ENCODE assay signal across 11 cellular contexts in the genomic region with DNA sequence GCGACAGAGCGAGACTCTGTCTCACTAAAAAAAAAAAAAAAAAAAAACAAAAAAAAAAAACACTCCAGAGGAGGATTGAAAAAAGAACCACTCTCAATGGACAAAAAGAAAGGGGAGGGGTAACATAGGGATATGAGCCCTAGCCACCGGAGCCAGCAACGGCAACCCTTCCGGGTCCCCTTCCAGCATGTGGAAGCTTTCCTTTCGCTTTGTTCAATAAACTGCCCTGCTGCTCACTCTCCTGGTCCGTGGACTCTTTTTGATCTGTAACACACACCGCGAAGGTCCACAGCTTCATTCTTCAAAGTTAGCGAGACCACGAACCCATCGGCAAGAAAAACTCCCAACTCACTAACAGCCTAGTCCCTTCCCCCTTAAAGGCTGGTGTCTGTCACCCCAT. TPM values are rescaled to one million over a fixed set of nuclear protein-coding genes. Genes with fewer than 3 reads are reported as not detected.
A peak's percentile ranks its signal among the peaks of the same experiment; 100 is the strongest.
DNase-seq lines count a peak whose midpoint lies in the region; ATAC-seq and TF ChIP-seq lines count a peak whose summit lies in the region.
"Had no signal": no experiment of that assay in that cellular context is flagged by ENCODE, and none has a peak within 500 bp of the region (broad histone marks: within the 10 kb centered on the region; RNA-seq: fewer than 3 reads in every experiment).

No MANE protein-coding gene starts in this region.

- H3K4me3 ChIP-seq in iPS-18a (ENCODE audit: low read length) = peak overlapping the region; percentile 94
- H3K4me3 ChIP-seq in suprapubic skin = no peak overlapping the region
- H3K4me3 ChIP-seq in left lung = no peak overlapping the region

- H3K36me3 Mint-ChIP-seq in activated T-cell treated with anti-CD3 and anti-CD28 coated beads, Interleukin-2, amount 50 U/mL, for 72 hours (ENCODE audit: insufficient read depth in 2 of 2) = peaks cover 0 to 2% of the 10 kb centered on the region in 2 donors
- no peaks in the 10 kb centered on the region for H3K36me3 Mint-ChIP-seq in T-helper 17 cell (ENCODE audit: low read depth)

- no peaks in the 10 kb centered on the region for H3K9me3 Mint-ChIP-seq in activated T-cell treated with anti-CD3 and anti-CD28 coated beads, Interleukin-2, amount 50 U/mL, for 72 hours

- H3K27ac ChIP-seq in iPS-18a (ENCODE audit: low read length) = no peak overlapping the region
- peak overlapping the region; percentile 80 for H3K27ac ChIP-seq in suprapubic skin
- H3K27ac ChIP-seq in left lung = peak overlapping the region in 1 of 2 donors; percentile 97

- H3K4me1 Mint-ChIP-seq in activated T-cell treated with anti-CD3 and anti-CD28 coated beads, Interleukin-2, amount 50 U/mL, for 72 hours (ENCODE audit: low read depth) = peaks cover 46% of the 10 kb centered on the region
- peaks cover 27% of the 10 kb centered on the region for H3K4me1 Mint-ChIP-seq in T-helper 17 cell

- H3K4me1 ChIP-seq in iPS-18a (ENCODE audit: control insufficient read depth, low read depth, low read length) = peaks cover 11% of the 10 kb centered on the region
- peaks cover 35% of the 10 kb centered on the region for H3K4me1 ChIP-seq in suprapubic skin
- H3K4me1 ChIP-seq in left lung = peaks cover 9 to 27% of the 10 kb centered on the region in 2 donors

- H3K9me3 ChIP-seq in T-helper 17 cell (ENCODE audit: control insufficient read depth, low read length, poor library complexity, severe bottlenecking) = no peaks in the 10 kb centered on the region
- H3K9me3 ChIP-seq in iPS-18a (ENCODE audit: control insufficient read depth, low read depth, low read length) = no peaks in the 10 kb centered on the region
- H3K9me3 ChIP-seq in suprapubic skin = no peaks in the 10 kb centered on the region
- H3K9me3 ChIP-seq in left lung = no peaks in the 10 kb centered on the region

- TF ChIP-seq EP300 in suprapubic skin (IDR thresholded peaks at IDR 0.05) = no peak

- no peaks in the 10 kb centered on the region for H3K27me3 ChIP-seq in iPS-18a (ENCODE audit: control insufficient read depth, insufficient read depth, low read length)
- no peaks in the 10 kb centered on the region for H3K27me3 ChIP-seq in suprapubic skin
- H3K27me3 ChIP-seq in left lung = no peaks in the 10 kb centered on the region

- peak overlapping the region; percentile 88 to 90 for H3K4me3 Mint-ChIP-seq in activated T-cell treated with anti-CD3 and anti-CD28 coated beads, Interleukin-2, amount 50 U/mL, for 72 hours
- no peak overlapping the region for H3K4me3 Mint-ChIP-seq in T-helper 17 cell

- 91% methylated on average over 12 of the region's 12 CpGs for WGBS in suprapubic skin

- no peak for TF ChIP-seq POLR2A in suprapubic skin (IDR thresholded peaks at IDR 0.05)

- DNase-seq in activated T-cell treated with anti-CD3 and anti-CD28 coated beads, Interleukin-2, amount 50 U/mL, for 72 hours = no peak
- DNase-seq in activated T-cell treated with anti-CD3 and anti-CD28 coated beads for 4 hours (no peak), T-helper 17 cell (no peak), suprapubic skin (ENCODE audit: low spot score in 2 of 2) (no peak), left lung (no peak)
- no peak for DNase-seq in stimulated activated CD4-positive, alpha-beta T cell treated with anti-CD3 and anti-CD28 coated beads, Interleukin-12 subunit alpha, Interleukin-12 subunit beta, amount 100 ng/mL, for 4 hours
- DNase-seq: KG1; NK-92 treated with Interleukin-12 subunit alpha and Interleukin-12 subunit beta, amount 100 ng/mL, for 24 hours had no signal

- no peak overlapping the region for H3K9ac ChIP-seq in iPS-18a (ENCODE audit: low read length)

- no peak for ATAC-seq in activated T-cell treated with anti-CD3 and anti-CD28 coated beads, Interleukin-2, amount 50 U/mL, for 72 hours (replicated peaks in 1 of 2)
- ATAC-seq in T-helper 17 cell (no peak), left lung (no peak), HG03571 (IDR thresholded peaks at IDR 0.05; ENCODE audit: unreplicated experiment) (no peak)

- H3K36me3 ChIP-seq in iPS-18a (ENCODE audit: control insufficient read depth, low read depth, low read length) (no peaks in the 10 kb centered on the region), suprapubic skin (peaks cover 11% of the 10 kb centered on the region), left lung (peaks cover 0 to 10% of the 10 kb centered on the region in 2 donors)

- no peak for TF ChIP-seq CTCF in suprapubic skin (IDR thresholded peaks at IDR 0.05)
- TF ChIP-seq CTCF in left lung (IDR thresholded peaks at IDR 0.05) = no peak

- H3K27ac Mint-ChIP-seq in activated T-cell treated with anti-CD3 and anti-CD28 coated beads, Interleukin-2, amount 50 U/mL, for 72 hours = peak overlapping the region; percentile 74
- H3K27ac Mint-ChIP-seq in T-helper 17 cell = peak overlapping the region; percentile 89

- no peaks in the 10 kb centered on the region for H3K27me3 Mint-ChIP-seq in activated T-cell treated with anti-CD3 and anti-CD28 coated beads, Interleukin-2, amount 50 U/mL, for 72 hours (ENCODE audit: low read depth)
- no peaks in the 10 kb centered on the region for H3K27me3 Mint-ChIP-seq in T-helper 17 cell

- intact Hi-C loops in left lung (cut with DNase I) = no loop called here

RNA-seq across cellular contexts. Expression of a gene that starts 1.0 kb away (rescaled TPM):
- 10 to 100 TPM; 46.2 to 59.5 TPM for total RNA-seq in activated T-cell treated with anti-CD3 and anti-CD28 coated beads, Interleukin-2, amount 50 U/mL, for 72 hours
- total RNA-seq in T-helper 17 cell (10 to 100 TPM; 89.1 to 97.1 TPM), suprapubic skin (10 to 100 TPM; 77.0 to 86.7 (median 82.6) TPM), left lung (10 to 100 TPM; 51.7 to 52.1 TPM)

RNA-seq across cellular contexts. Expression of a gene that starts 15.9 kb away (rescaled TPM):
- total RNA-seq in activated T-cell treated with anti-CD3 and anti-CD28 coated beads, Interleukin-2, amount 50 U/mL, for 72 hours = 1,000 to 10,000 TPM; 1,602 TPM
- total RNA-seq in T-helper 17 cell = 1,000 to 10,000 TPM; 1,880 to 1,939 TPM
- total RNA-seq in suprapubic skin = 1,000 to 10,000 TPM in 1 of 4 donors, 100 to 1,000 TPM in 3; 405 to 1,087 (median 865) TPM
- total RNA-seq in left lung = 100 to 1,000 TPM; 922 to 971 TPM

RNA-seq across cellular contexts. Expression of a gene that starts 19.0 kb away (rescaled TPM):
- total RNA-seq in activated T-cell treated with anti-CD3 and anti-CD28 coated beads, Interleukin-2, amount 50 U/mL, for 72 hours = not detected
- not detected for total RNA-seq in T-helper 17 cell
- total RNA-seq in suprapubic skin = 10 to 100 TPM; 21.2 to 65.5 (median 47.9) TPM
- 10 to 100 TPM; 22.5 to 44.7 TPM for total RNA-seq in left lung
- total RNA-seq: lung microvascular endothelial cell had no signal

RNA-seq across cellular contexts. Expression of a gene that starts 25.1 kb away (rescaled TPM):
- total RNA-seq in activated T-cell treated with anti-CD3 and anti-CD28 coated beads, Interleukin-2, amount 50 U/mL, for 72 hours = 1 to 10 TPM in 1 of 2 donors, under 1 TPM in 1; 0.49 to 2.0 TPM
- total RNA-seq in T-helper 17 cell = under 1 TPM in 1 of 2 donors, not detected in 1; 0.29 TPM
- total RNA-seq in suprapubic skin = 1 to 10 TPM in 2 of 4 donors, under 1 TPM in 2; 0.49 to 1.4 (median 0.97) TPM
- total RNA-seq in left lung = 1 to 10 TPM; 1.6 to 4.9 TPM
- total RNA-seq: lung microvascular endothelial cell had no signal

RNA-seq across cellular contexts. Expression of a gene that starts 29.9 kb away (rescaled TPM):
- total RNA-seq in activated T-cell treated with anti-CD3 and anti-CD28 coated beads, Interleukin-2, amount 50 U/mL, for 72 hours = 100 to 1,000 TPM; 127 to 139 TPM
- total RNA-seq in T-helper 17 cell (10 to 100 TPM; 69.6 to 78.5 TPM), suprapubic skin (100 to 1,000 TPM in 1 of 4 donors, 10 to 100 TPM in 3; 72.4 to 107 (median 89.4) TPM), left lung (10 to 100 TPM; 68.9 to 86.2 TPM)

Comparison
In these comparisons a context has a peak if more than half of its experiments do, and no peak if none do; other contexts are left out.
1. RNA of a gene that starts 19.0 kb away (total RNA-seq): 21.2 to 65.5 TPM in suprapubic skin and 22.5 to 44.7 TPM in left lung; not detected in activated T-cell treated with anti-CD3 and anti-CD28 coated beads, Interleukin-2, amount 50 U/mL, for 72 hours and not detected in T-helper 17 cell; every median in the first group is over 10 times any median in the second.